ENCODE assay signal across 9 cellular contexts in the genomic region with DNA sequence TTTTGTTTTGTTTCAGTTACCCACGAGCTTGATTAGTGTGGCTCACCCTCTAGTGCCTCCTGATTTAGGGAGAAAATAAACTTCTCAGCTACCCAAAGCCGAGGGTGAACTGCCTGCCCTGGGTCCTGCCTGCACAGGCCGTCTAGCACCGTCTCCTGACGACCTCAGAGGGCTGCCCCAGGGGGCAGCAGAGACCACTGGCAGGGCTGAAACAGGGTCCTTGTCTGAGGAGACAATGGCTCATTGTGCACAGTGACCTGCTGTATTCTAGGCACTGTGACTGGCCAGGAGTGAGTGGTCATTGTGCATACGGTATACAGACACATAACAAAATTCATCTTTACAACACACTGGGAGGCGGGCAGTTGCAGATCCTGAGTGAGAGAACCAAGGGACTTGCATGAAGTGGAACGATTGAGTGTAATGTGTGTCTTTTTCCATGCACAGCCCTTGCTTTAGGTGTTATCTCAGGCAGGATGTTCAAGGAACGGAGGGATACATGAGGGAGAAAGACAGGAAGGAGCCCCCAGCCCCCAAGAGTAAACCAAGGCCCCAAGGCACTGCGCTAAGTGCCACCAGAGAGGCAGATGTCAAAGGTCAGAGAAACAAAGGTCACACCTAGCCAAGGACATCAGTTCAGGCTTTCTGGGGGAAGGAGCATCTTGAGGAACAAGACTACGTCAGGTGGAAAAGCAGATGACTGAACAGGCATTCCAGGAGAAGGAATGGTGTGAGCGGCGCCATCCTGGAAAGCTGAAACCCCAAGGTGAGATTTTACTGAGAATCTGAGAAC.
A peak's percentile ranks its signal among the peaks of the same experiment; 100 is the strongest.
DNase-seq lines count a peak whose midpoint lies in the region; ATAC-seq and TF ChIP-seq lines count a peak whose summit lies in the region.
"Had no signal": no experiment of that assay in that cellular context is flagged by ENCODE, and none has a peak within 500 bp of the region (broad histone marks: within the 10 kb centered on the region; RNA-seq: fewer than 3 reads in every experiment).

No MANE protein-coding gene starts in this region.

- H3K4me3 Mint-ChIP-seq in endothelial cell (ENCODE audit: unreplicated experiment): no peak overlapping the region
- no peak overlapping the region for H3K4me3 Mint-ChIP-seq in stimulated activated effector memory CD8-positive, alpha-beta T cell treated with anti-CD3 and anti-CD28 coated beads, Interleukin-12 subunit alpha, Interleukin-12 subunit beta, amount 100 ng/mL, for 72 hours

- H3K27ac Mint-ChIP-seq in endothelial cell (ENCODE audit: unreplicated experiment): no peak overlapping the region
- no peak overlapping the region for H3K27ac Mint-ChIP-seq in stimulated activated effector memory CD8-positive, alpha-beta T cell treated with anti-CD3 and anti-CD28 coated beads, Interleukin-12 subunit alpha, Interleukin-12 subunit beta, amount 100 ng/mL, for 72 hours

- H3K36me3 Mint-ChIP-seq in endothelial cell (ENCODE audit: low read depth, unreplicated experiment): no peaks in the 10 kb centered on the region
- H3K36me3 Mint-ChIP-seq in stimulated activated effector memory CD8-positive, alpha-beta T cell treated with anti-CD3 and anti-CD28 coated beads, Interleukin-12 subunit alpha, Interleukin-12 subunit beta, amount 100 ng/mL, for 72 hours: no peaks in the 10 kb centered on the region

- ATAC-seq in stimulated activated effector memory CD8-positive, alpha-beta T cell treated with anti-CD3 and anti-CD28 coated beads, Interleukin-12 subunit alpha, Interleukin-12 subunit beta, amount 100 ng/mL, for 72 hours: no peak
- no peak for ATAC-seq in HG03135 (IDR thresholded peaks at IDR 0.05; ENCODE audit: unreplicated experiment)

- no peak overlapping the region for H3K4me3 ChIP-seq in NB4 (ENCODE audit: low read depth, low read length)

- H3K9me3 Mint-ChIP-seq in endothelial cell (ENCODE audit: unreplicated experiment): no peaks in the 10 kb centered on the region
- H3K9me3 Mint-ChIP-seq in stimulated activated effector memory CD8-positive, alpha-beta T cell treated with anti-CD3 and anti-CD28 coated beads, Interleukin-12 subunit alpha, Interleukin-12 subunit beta, amount 100 ng/mL, for 72 hours: no peaks in the 10 kb centered on the region

- DNase-seq in C1 segment of cervical spinal cord (lab: John Stamatoyannopoulos, UW) (peak in 10 of 14 donors; percentile 9 to 74 (median 58)), NB4 (ENCODE audit: low read depth) (peak; percentile 50), endothelial cell (ENCODE audit: low spot score) (peak; percentile 70), occipital lobe (lab: John Stamatoyannopoulos, UW) (peak; percentile 15), NCI-H2029 treated with DMSO at 0.1 percent for 48 hours (lab: John Stamatoyannopoulos, UW) (no peak), KBM-7 (no peak)
- no peak for DNase-seq in stimulated activated effector memory CD8-positive, alpha-beta T cell treated with anti-CD3 and anti-CD28 coated beads, Interleukin-12 subunit alpha, Interleukin-12 subunit beta, amount 100 ng/mL, for 72 hours (ENCODE audit: low spot score in 2 of 2)
- DNase-seq: Calu3 had no signal

- in situ Hi-C loops in KBM-7 (cut with MboI; ENCODE audit: low pct_unique_long_range_greater_than_20kb, low sequenced_read_pairs): no loop called here

- TF ChIP-seq CTCF in NB4 (IDR thresholded peaks at IDR 0.05; ENCODE audit: low read depth, low read length): peak; percentile 36
- no peak for TF ChIP-seq CTCF in endothelial cell (IDR thresholded peaks at IDR 0.05; ENCODE audit: unreplicated experiment)

- peaks cover 19% of the 10 kb centered on the region for H3K4me1 Mint-ChIP-seq in endothelial cell (ENCODE audit: unreplicated experiment)
- peaks cover 16% of the 10 kb centered on the region for H3K4me1 Mint-ChIP-seq in stimulated activated effector memory CD8-positive, alpha-beta T cell treated with anti-CD3 and anti-CD28 coated beads, Interleukin-12 subunit alpha, Interleukin-12 subunit beta, amount 100 ng/mL, for 72 hours

- peaks cover 2% of the 10 kb centered on the region for H3K27me3 Mint-ChIP-seq in endothelial cell (ENCODE audit: unreplicated experiment)

- TF ChIP-seq POLR2A in NB4 (IDR thresholded peaks at IDR 0.05; ENCODE audit: extremely low read depth, insufficient read length): no peak

Comparison
In these comparisons a context has a peak if more than half of its experiments do, and no peak if none do; other contexts are left out.
1. DNase-seq: peak in C1 segment of cervical spinal cord (10 of 14), NB4 (single experiment), endothelial cell (single experiment) and occipital lobe (single experiment); none in NCI-H2029 treated with DMSO at 0.1 percent for 48 hours (single experiment), KBM-7 (single experiment) and stimulated activated effector memory CD8-positive, alpha-beta T cell treated with anti-CD3 and anti-CD28 coated beads, Interleukin-12 subunit alpha, Interleukin-12 subunit beta, amount 100 ng/mL, for 72 hours (0 of 2).